In the genomic region with DNA sequence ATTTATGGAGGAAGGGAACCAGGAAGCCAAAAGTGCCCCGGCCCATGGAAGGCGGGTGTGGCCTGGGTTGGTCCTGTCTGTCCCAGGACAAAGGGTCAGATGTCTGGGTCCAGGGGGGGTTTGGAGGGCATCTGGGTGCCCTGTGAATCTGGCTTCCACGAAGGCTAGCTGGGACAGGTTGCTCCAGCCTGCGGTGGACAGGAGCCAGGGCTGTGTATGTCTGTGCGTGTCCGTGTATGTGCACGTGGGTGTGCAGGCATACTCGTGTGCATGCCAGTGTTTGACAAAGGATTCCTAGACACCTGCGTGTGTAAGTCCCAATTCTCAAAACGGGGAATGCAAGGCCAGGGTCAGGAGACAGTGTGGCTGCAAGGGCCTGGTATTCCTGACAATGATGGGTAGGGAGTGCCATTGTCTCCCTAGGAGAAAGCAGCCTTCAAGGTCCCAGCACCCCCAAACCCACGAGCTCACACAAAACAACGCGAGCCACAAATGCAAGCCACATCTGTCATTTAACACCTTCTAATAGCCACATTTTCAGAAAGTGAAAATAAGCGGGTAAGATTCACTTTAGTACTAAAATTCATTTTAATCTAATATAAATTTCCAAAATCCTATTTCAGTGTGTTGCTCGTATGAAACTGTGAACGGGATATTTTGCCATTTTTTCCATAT, we compare ENCODE assay signal across 8 cellular contexts.
DNase-seq lines count a peak whose midpoint lies in the region; ATAC-seq, FAIRE-seq and TF ChIP-seq lines count a peak whose summit lies in the region.

No MANE protein-coding gene starts in this region.

- 11 to 17% methylated on average over 10 to 16 of the region's 16 CpGs for WGBS in body of pancreas, 2 donors

- H3K27me3 ChIP-seq in body of pancreas, result no peaks in the 10 kb centered on the region

- ATAC-seq in activated T-cell treated with anti-CD3 and anti-CD28 coated beads, Interleukin-2, amount 50 U/mL, for 4 hours, result no peak
- ATAC-seq in body of pancreas (no peak), GM18519 (IDR thresholded peaks at IDR 0.05; ENCODE audit: low FRiP score, unreplicated experiment) (no peak)

- intact Hi-C loops in body of pancreas (cut with DNase I), result no loop called here

- H3K27ac ChIP-seq in body of pancreas, result peak overlapping the region; percentile 84 to 100 (median 98)

- H3K27me3 Mint-ChIP-seq in activated T-cell treated with anti-CD3 and anti-CD28 coated beads, Interleukin-2, amount 50 U/mL, for 4 hours (ENCODE audit: low read depth), result no peaks in the 10 kb centered on the region

- no peak overlapping the region for H3K4me3 ChIP-seq in body of pancreas

- no peaks in the 10 kb centered on the region for H3K36me3 Mint-ChIP-seq in activated T-cell treated with anti-CD3 and anti-CD28 coated beads, Interleukin-2, amount 50 U/mL, for 4 hours (ENCODE audit: insufficient read depth)

- H3K4me1 Mint-ChIP-seq in activated T-cell treated with anti-CD3 and anti-CD28 coated beads, Interleukin-2, amount 50 U/mL, for 4 hours (ENCODE audit: low read depth), result peaks cover 69% of the 10 kb centered on the region

- no peak for TF ChIP-seq CTCF in body of pancreas (IDR thresholded peaks at IDR 0.05)

- H3K9me3 Mint-ChIP-seq in activated T-cell treated with anti-CD3 and anti-CD28 coated beads, Interleukin-2, amount 50 U/mL, for 4 hours, result no peaks in the 10 kb centered on the region

- TF ChIP-seq POLR2A in body of pancreas (IDR thresholded peaks at IDR 0.05), result no peak

- no peak for DNase-seq in activated T-cell treated with anti-CD3 and anti-CD28 coated beads, Interleukin-2, amount 50 U/mL, for 4 hours
- DNase-seq in activated T-cell treated with anti-CD3 and anti-CD28 coated beads for 4 hours (no peak), body of pancreas (peak; percentile 61 to 77 (median 70)), lung microvascular endothelial cell (ENCODE audit: low read depth in 2 of 2) (peak; percentile 38 to 67), urothelium cell line (ENCODE audit: low spot score) (no peak), amygdala (lab: John Stamatoyannopoulos, UW) (no peak), GOT3 (lab: John Stamatoyannopoulos, UW) (no peak)

- H3K4me1 ChIP-seq in body of pancreas, result peaks cover 85% of the 10 kb centered on the region

- peak overlapping the region; percentile 85 for H3K4me3 Mint-ChIP-seq in activated T-cell treated with anti-CD3 and anti-CD28 coated beads, Interleukin-2, amount 50 U/mL, for 4 hours

- H3K36me3 ChIP-seq in body of pancreas (replicated peaks in 1 of 2; ENCODE audit: insufficient read depth in 1 of 2, low read depth in 2 of 2), result no peaks in the 10 kb centered on the region

- no peaks in the 10 kb centered on the region for H3K9me3 ChIP-seq in body of pancreas

- peak; percentile 77 for FAIRE-seq in urothelium cell line (lab: Jason Lieb, UNC)

Comparison
In these comparisons a context has a peak if more than half of its experiments do, and no peak if none do; other contexts are left out.
1. DNase-seq: peak in body of pancreas (4 of 4) and lung microvascular endothelial cell (2 of 2); none in activated T-cell treated with anti-CD3 and anti-CD28 coated beads, Interleukin-2, amount 50 U/mL, for 4 hours (single experiment), activated T-cell treated with anti-CD3 and anti-CD28 coated beads for 4 hours (single experiment), urothelium cell line (single experiment), amygdala (0 of 56) and GOT3 (single experiment).